ENCODE assay signal across 23 cellular contexts in genomic region chr2:157995117-157995516, GRCh38.
A peak's percentile ranks its signal among the peaks of the same experiment; 100 is the strongest.
DNase-seq lines count a peak whose midpoint lies in the region; ATAC-seq, FAIRE-seq and TF ChIP-seq lines count a peak whose summit lies in the region.
"Had no signal": no experiment of that assay in that cellular context is flagged by ENCODE, and none has a peak within 500 bp of the region (broad histone marks: within the 10 kb centered on the region; RNA-seq: fewer than 3 reads in every experiment).

No MANE protein-coding gene starts in this region.

- no peaks in the 10 kb centered on the region for H3K79me2 ChIP-seq in HepG2 (ENCODE audit: insufficient read depth, low read length)

- H3K27me3 Mint-ChIP-seq in nephron progenitor cell (ENCODE audit: low read depth, poor library complexity) = no peaks in the 10 kb centered on the region

- in situ Hi-C loops in HepG2 (cut with HindIII; ENCODE audit: extremely low pct_ligation_motif_present, low pct_unique_long_range_greater_than_20kb) = no loop called here

- H2AFZ ChIP-seq in HepG2 (ENCODE audit: low read length) = no peak overlapping the region
- H2AFZ ChIP-seq: GM23338 had no signal

- no peaks in the 10 kb centered on the region for H3K9me3 ChIP-seq in HepG2 (ENCODE audit: low read length)
- no peaks in the 10 kb centered on the region for H3K9me3 ChIP-seq in right lobe of liver
- H3K9me3 ChIP-seq in adipocyte (ENCODE audit: control insufficient read depth, low read length) = no peaks in the 10 kb centered on the region
- H3K9me3 ChIP-seq: A549 had no signal

- TF ChIP-seq CTCF in HepG2 (CRISPR knock-in tag; IDR thresholded peaks at IDR 0.05) (no peak), right lobe of liver (IDR thresholded peaks at IDR 0.05) (no peak), nephron progenitor cell (IDR thresholded peaks at IDR 0.05) (no peak)

- H3K4me2 ChIP-seq in HepG2 (ENCODE audit: low read depth, low read length) = no peak overlapping the region
- H3K4me2 ChIP-seq: A549, GM23338 had no signal

- peak overlapping the region; percentile 15 for H3K27ac Mint-ChIP-seq in nephron progenitor cell
- H3K27ac Mint-ChIP-seq: CD4-positive, alpha-beta memory T cell; GM23338; H9 had no signal

- ATAC-seq in HepG2 = no peak
- no peak for ATAC-seq in right lobe of liver
- ATAC-seq in HG02840 (IDR thresholded peaks at IDR 0.05; ENCODE audit: low FRiP score, unreplicated experiment) = no peak
- ATAC-seq: A549, GM23338, HCT116 had no signal

- no peak overlapping the region for H3K9ac ChIP-seq in HepG2 (ENCODE audit: insufficient read depth, low read depth, low read length)
- H3K9ac ChIP-seq in adipocyte (ENCODE audit: low read length) = no peak overlapping the region

- FAIRE-seq in HepG2 (lab: Jason Lieb, UNC) = no peak
- FAIRE-seq: A549, GM12891 had no signal

- TF ChIP-seq POLR2A in HepG2 (IDR thresholded peaks at IDR 0.05; ENCODE audit: insufficient read depth in 1 of 2, low read depth in 2 of 2, low read length in 2 of 2) (no peak), right lobe of liver (IDR thresholded peaks at IDR 0.05) (no peak)

- H3K27me3 ChIP-seq in HepG2 (ENCODE audit: control insufficient read depth in 1 of 2, insufficient read depth in 2 of 2, low read length in 2 of 2) = no peaks in the 10 kb centered on the region
- H3K27me3 ChIP-seq in right lobe of liver = no peaks in the 10 kb centered on the region
- no peaks in the 10 kb centered on the region for H3K27me3 ChIP-seq in adipocyte (replicated peaks; ENCODE audit: control insufficient read depth, insufficient read depth, low read length)

- H3K4me1 ChIP-seq in HepG2 (ENCODE audit: insufficient read depth, low read length) (no peaks in the 10 kb centered on the region), right lobe of liver (no peaks in the 10 kb centered on the region), adipocyte (ENCODE audit: control insufficient read depth, insufficient read depth, low read length) (peaks cover 9% of the 10 kb centered on the region)
- H3K4me1 ChIP-seq: A549 had no signal

- TF ChIP-seq EP300 in HepG2 (IDR thresholded peaks at IDR 0.05; ENCODE audit: low read depth in 2 of 2, low read length in 2 of 2) = no peak
- TF ChIP-seq EP300 in HepG2 (CRISPR knock-in tag; IDR thresholded peaks at IDR 0.05; ENCODE audit: borderline replicate concordance) = no peak

- WGBS in HepG2 (ENCODE audit: low lambda C conversion rate) = 28% methylated on average over 1 of the region's 1 CpG
- 69% methylated on average over 1 of the region's 1 CpG for WGBS in right lobe of liver (ENCODE audit: insufficient coverage, low coverage, low lambda C conversion rate, missing lambda C conversion rate)

- DNase-seq in HepG2 (ENCODE audit: low spot score) (no peak), right lobe of liver (no peak), NCI-H69 (lab: John Stamatoyannopoulos, UW) (peak; percentile 3), adipocyte (ENCODE audit: low read depth) (peak; percentile 29), nephron progenitor cell (no peak), NK-92 (lab: John Stamatoyannopoulos, UW; ENCODE audit: unreplicated experiment) (no peak)
- no peak for DNase-seq in central memory CD4-positive, alpha-beta T cell
- DNase-seq: 8988T; ACHN; AML-193; C1 segment of cervical spinal cord; Calu3; CD4-positive, alpha-beta memory T cell; COR-L47; DMS53; DMS79 treated with DMSO at 0.1 percent for 48 hours; GF-D8; H9 had no signal

- no peak overlapping the region for H3K4me3 Mint-ChIP-seq in nephron progenitor cell
- H3K4me3 Mint-ChIP-seq: CD4-positive, alpha-beta memory T cell; GM23338; H9 had no signal

- H3K4me3 ChIP-seq in HepG2 (replicated peaks in 1 of 3; ENCODE audit: insufficient read depth in 1 of 3, low read depth in 2 of 3, low read length in 3 of 3) (no peak overlapping the region), right lobe of liver (no peak overlapping the region), adipocyte (ENCODE audit: low read length) (no peak overlapping the region)
- H3K4me3 ChIP-seq: A549, GM23338 had no signal

- H3K36me3 Mint-ChIP-seq in nephron progenitor cell (ENCODE audit: low read depth) = peaks cover 4% of the 10 kb centered on the region
- H3K36me3 Mint-ChIP-seq: CD4-positive, alpha-beta memory T cell had no signal

- POLR2A ChIA-PET in HepG2 (lab: Yijun Ruan, JAX) = no interaction called here

- H3K9me3 Mint-ChIP-seq in nephron progenitor cell = peaks cover 3% of the 10 kb centered on the region
- H3K9me3 Mint-ChIP-seq: GM23338, H9 had no signal

- no peaks in the 10 kb centered on the region for H3K36me3 ChIP-seq in HepG2 (replicated peaks in 1 of 2; ENCODE audit: control insufficient read depth in 1 of 2, insufficient read depth in 2 of 2, low read length in 2 of 2)
- H3K36me3 ChIP-seq in right lobe of liver = no peaks in the 10 kb centered on the region
- no peaks in the 10 kb centered on the region for H3K36me3 ChIP-seq in adipocyte (ENCODE audit: control insufficient read depth, insufficient read depth, low read length, severe bottlenecking)

- no peak for TF ChIP-seq RAD21 in HepG2 (CRISPR knock-in tag; IDR thresholded peaks at IDR 0.05)

- peaks cover 6% of the 10 kb centered on the region for H3K4me1 Mint-ChIP-seq in nephron progenitor cell
- H3K4me1 Mint-ChIP-seq: CD4-positive, alpha-beta memory T cell had no signal

- H3K27ac ChIP-seq in HepG2 (ENCODE audit: extremely low read length, insufficient read depth, low read length) (no peak overlapping the region), right lobe of liver (no peak overlapping the region)
- H3K27ac ChIP-seq: A549 had no signal

- intact Hi-C loops in HepG2 (cut with micrococcal nuclease; ENCODE audit: unreplicated experiment) = no loop called here
- intact Hi-C loops in right lobe of liver (cut with DNase I) = no loop called here

- H4K20me1 ChIP-seq in HepG2 (ENCODE audit: insufficient read depth, low read length) = no peaks in the 10 kb centered on the region

- no TSS peak for BruUV-seq in HepG2 (replicated peaks; lab: Mats Ljungman, UMichigan)

- CTCF ChIA-PET in HepG2 (lab: Yijun Ruan, JAX; ENCODE audit: low intra/inter-chr PET ratio, low total read pairs) = no interaction called here

TF ChIP-seq in HepG2, 621 proteins besides CTCF, POLR2A, EP300 and RAD21:
- TF ChIP-seq TEF (CRISPR knock-in tag; IDR thresholded peaks at IDR 0.05) (no peak), ZBTB10 (CRISPR knock-in tag; IDR thresholded peaks at IDR 0.05; ENCODE audit: borderline replicate concordance) (no peak), ZNF773 (CRISPR knock-in tag; IDR thresholded peaks at IDR 0.05; ENCODE audit: borderline replicate concordance) (no peak), TIGD3 (CRISPR knock-in tag; IDR thresholded peaks at IDR 0.05; ENCODE audit: borderline replicate concordance) (no peak), ZNF362 (CRISPR knock-in tag; IDR thresholded peaks at IDR 0.05; ENCODE audit: borderline replicate concordance) (no peak), SIX4 (CRISPR knock-in tag; IDR thresholded peaks at IDR 0.05) (no peak), CEBPB (IDR thresholded peaks at IDR 0.05; ENCODE audit: borderline replicate concordance, low read depth, low read length) (0 out of 2 replicates have a peak, but pooled peaks have one; percentile 20), ATF7 (IDR thresholded peaks at IDR 0.05) (0 out of 2 replicates have a peak, but pooled peaks have one; percentile 37), ATF7 (CRISPR knock-in tag; IDR thresholded peaks at IDR 0.05) (no peak)

Comparison
In these comparisons a context has a peak if more than half of its experiments do, and no peak if none do; other contexts are left out.
1. DNase-seq: peak in NCI-H69 (single experiment) and adipocyte (single experiment); none in HepG2 (single experiment), right lobe of liver (0 of 3), nephron progenitor cell (single experiment), NK-92 (single experiment) and central memory CD4-positive, alpha-beta T cell (single experiment).